ENCODE assay signal across 11 cellular contexts in the genomic region with DNA sequence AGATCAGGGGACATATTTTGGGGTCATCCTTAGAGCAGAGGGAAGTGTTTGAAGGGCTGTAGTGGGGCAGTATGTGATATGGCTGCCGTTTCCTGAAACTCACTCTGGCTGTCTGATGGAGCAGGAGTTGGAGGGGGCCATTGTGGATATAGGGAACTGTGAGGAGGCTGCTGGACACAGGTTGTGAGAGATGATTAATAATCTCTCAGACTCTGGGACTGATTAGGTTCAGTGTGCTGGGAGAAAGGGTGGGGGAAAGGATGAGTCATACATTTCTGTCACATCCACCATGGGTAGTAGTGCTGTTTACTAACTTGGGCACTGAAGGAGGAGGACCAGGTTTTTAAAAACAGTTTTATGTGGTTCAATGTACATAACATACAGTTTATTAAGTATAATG.
DNase-seq lines count a peak whose midpoint lies in the region; ATAC-seq, FAIRE-seq and TF ChIP-seq lines count a peak whose summit lies in the region.
"Had no signal": no experiment of that assay in that cellular context is flagged by ENCODE, and none has a peak within 500 bp of the region (broad histone marks: within the 10 kb centered on the region; RNA-seq: fewer than 3 reads in every experiment).

No MANE protein-coding gene starts in this region.

- CTCF ChIA-PET in RWPE1 (lab: Yijun Ruan, JAX): no interaction called here

- H3K27ac ChIP-seq in RWPE1: no peak overlapping the region
- H3K27ac ChIP-seq: neural progenitor cell had no signal

- no peak for TF ChIP-seq POLR2A in erythroblast (IDR thresholded peaks at IDR 0.05; ENCODE audit: low read length)

- FAIRE-seq in urothelium cell line (lab: Jason Lieb, UNC): no peak

- TF ChIP-seq CTCF in RWPE1 (conservative IDR thresholded peaks at IDR 0.05; ENCODE audit: low read depth): no peak

- DNase-seq in stimulated activated CD4-positive, alpha-beta T cell treated with anti-CD3 and anti-CD28 coated beads, Interleukin-2, amount 100 ng/mL, for 4 hours (ENCODE audit: low read depth): peak; percentile 10
- no peak for DNase-seq in stimulated activated CD4-positive, alpha-beta T cell treated with anti-CD3 and anti-CD28 coated beads, Interleukin-2, amount 100 ng/mL, for 24 hours
- DNase-seq in RWPE1 (ENCODE audit: low spot score) (peak; percentile 64), erythroblast (lab: John Stamatoyannopoulos, UW) (peak; percentile 89 to 90), urothelium cell line (ENCODE audit: low spot score) (peak; percentile 52), KBM-7 (no peak), GOT3 (lab: John Stamatoyannopoulos, UW) (no peak)
- DNase-seq: activated gamma-delta T cell treated with Interleukin-2 at 50 U/mL for 16 hours, NCI-H1417 treated with DMSO at 0.1 percent for 48 hours had no signal

- in situ Hi-C loops in KBM-7 (cut with MboI; ENCODE audit: low pct_unique_long_range_greater_than_20kb, low sequenced_read_pairs): no loop called here

- POLR2A ChIA-PET in RWPE1 (lab: Yijun Ruan, JAX; ENCODE audit: low non-redundant PET): no interaction called here

- no peak for ATAC-seq in HG02642 (IDR thresholded peaks at IDR 0.05; ENCODE audit: poor library complexity, unreplicated experiment)

Comparison
In these comparisons a context has a peak if more than half of its experiments do, and no peak if none do; other contexts are left out.
1. DNase-seq: peak in stimulated activated CD4-positive, alpha-beta T cell treated with anti-CD3 and anti-CD28 coated beads, Interleukin-2, amount 100 ng/mL, for 4 hours (single experiment), RWPE1 (single experiment), erythroblast (2 of 2) and urothelium cell line (single experiment); none in stimulated activated CD4-positive, alpha-beta T cell treated with anti-CD3 and anti-CD28 coated beads, Interleukin-2, amount 100 ng/mL, for 24 hours (0 of 2), KBM-7 (single experiment) and GOT3 (single experiment).